1 cellular context compared by ENCODE assay signal in the genomic region with DNA sequence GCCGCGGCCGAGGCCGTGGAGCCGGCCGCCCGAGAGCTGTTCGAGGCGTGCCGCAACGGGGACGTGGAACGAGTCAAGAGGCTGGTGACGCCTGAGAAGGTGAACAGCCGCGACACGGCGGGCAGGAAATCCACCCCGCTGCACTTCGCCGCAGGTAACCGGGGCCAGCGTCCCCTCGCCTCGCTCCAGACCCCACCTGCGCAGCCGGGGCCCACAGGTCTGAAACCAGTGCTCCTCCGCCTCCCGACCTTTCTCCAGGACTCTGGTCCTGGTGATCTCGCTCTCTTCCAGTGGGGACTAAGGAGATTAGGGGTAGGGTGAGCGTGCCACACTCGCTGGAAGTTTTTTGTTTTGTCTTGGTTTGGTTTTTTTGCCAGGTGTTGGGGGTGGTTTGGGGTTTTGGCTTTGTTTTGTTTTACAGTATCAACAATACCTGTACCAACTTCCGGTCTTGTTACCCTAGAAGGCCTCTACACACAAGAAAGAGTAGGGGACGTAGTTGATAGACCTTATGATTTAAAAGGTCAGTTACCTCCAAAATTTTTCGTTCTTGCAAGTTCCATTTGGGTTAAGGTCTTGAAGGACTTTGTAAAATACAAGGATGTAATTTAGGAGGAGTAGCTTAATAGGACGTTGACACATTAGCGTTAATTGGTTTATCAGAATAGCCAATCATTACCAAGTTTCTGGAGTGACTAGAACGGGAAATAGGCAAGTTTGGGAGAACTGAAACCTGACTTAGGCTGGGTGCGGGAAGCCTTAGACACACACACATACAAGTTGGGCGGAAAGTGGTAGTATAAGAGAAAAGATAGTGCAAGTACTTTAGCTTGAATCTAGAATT.
TF ChIP-seq lines count a peak whose summit lies in the region.

No MANE protein-coding gene starts in this region.

TF ChIP-seq in HEK293, 187 proteins besides CTCF, POLR2A, EP300 and RAD21 (continued from another document):
- TF ChIP-seq, protein P1, sequence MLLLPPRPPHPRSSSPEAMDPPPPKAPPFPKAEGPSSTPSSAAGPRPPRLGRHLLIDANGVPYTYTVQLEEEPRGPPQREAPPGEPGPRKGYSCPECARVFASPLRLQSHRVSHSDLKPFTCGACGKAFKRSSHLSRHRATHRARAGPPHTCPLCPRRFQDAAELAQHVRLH (tag by site-specific recombination; IDR thresholded peaks at IDR 0.05): peak; percentile 82; the same call in 1 of the 2 replicates
- TF ChIP-seq ZIC2 (tag by site-specific recombination; IDR thresholded peaks at IDR 0.05) (peak; percentile 67), ZNF2 (tag by site-specific recombination; IDR thresholded peaks at IDR 0.05) (0 out of 2 replicates have a peak, but pooled peaks have one; percentile 52), ZNF394 (tag by site-specific recombination; IDR thresholded peaks at IDR 0.05; ENCODE audit: borderline replicate concordance) (peak; percentile 78), ZNF335 (tag by site-specific recombination; conservative IDR thresholded peaks at IDR 0.05) (peak; percentile 81), ZNF501 (tag by site-specific recombination; IDR thresholded peaks at IDR 0.05) (peak; percentile 27; the same call in 1 of the 2 replicates), ZNF514 (tag by site-specific recombination; IDR thresholded peaks at IDR 0.05) (no peak), PRDM1 (tag by site-specific recombination; IDR thresholded peaks at IDR 0.05) (peak; percentile 61), ZNF747 (tag by site-specific recombination; IDR thresholded peaks at IDR 0.05) (no peak), ZNF660 (tag by site-specific recombination; IDR thresholded peaks at IDR 0.05) (0 out of 2 replicates have a peak, but pooled peaks have one; percentile 13), KLF8 (tag by site-specific recombination; IDR thresholded peaks at IDR 0.05) (0 out of 2 replicates have a peak, but pooled peaks have one; percentile 18), ZBTB17 (tag by site-specific recombination; IDR thresholded peaks at IDR 0.05) (peak; percentile 62; the same call in 1 of the 2 replicates), ZNF561 (tag by site-specific recombination; IDR thresholded peaks at IDR 0.05; ENCODE audit: borderline replicate concordance) (0 out of 2 replicates have a peak, but pooled peaks have one; percentile 11), REPIN1 (tag by site-specific recombination; IDR thresholded peaks at IDR 0.05; ENCODE audit: low read depth) (0 out of 2 replicates have a peak, but pooled peaks have one; percentile 45), ZEB2 (tag by site-specific recombination; IDR thresholded peaks at IDR 0.05) (peak; percentile 43; the same call in 1 of the 2 replicates), SP7 (tag by site-specific recombination; IDR thresholded peaks at IDR 0.05) (peak; percentile 33; the same call in 1 of the 2 replicates), ZFP69B (tag by site-specific recombination; IDR thresholded peaks at IDR 0.05) (peak; percentile 98), ZNF341 (tag by site-specific recombination; IDR thresholded peaks at IDR 0.05; ENCODE audit: low read depth) (peak; percentile 32; the same call in 1 of the 2 replicates), ZNF623 (tag by site-specific recombination; IDR thresholded peaks at IDR 0.05) (no peak), ZNF830 (tag by site-specific recombination; IDR thresholded peaks at IDR 0.05; ENCODE audit: low read depth) (no peak), ZNF600 (tag by site-specific recombination; IDR thresholded peaks at IDR 0.05) (peak; percentile 76), ZSCAN30 (tag by site-specific recombination; IDR thresholded peaks at IDR 0.05) (no peak), ZNF701 (tag by site-specific recombination; IDR thresholded peaks at IDR 0.05) (no peak), MYNN (tag by site-specific recombination; IDR thresholded peaks at IDR 0.05; ENCODE audit: borderline replicate concordance) (no peak), SCRT2 (tag by site-specific recombination; IDR thresholded peaks at IDR 0.05) (peak; percentile 74)
- TF ChIP-seq, protein P2, sequence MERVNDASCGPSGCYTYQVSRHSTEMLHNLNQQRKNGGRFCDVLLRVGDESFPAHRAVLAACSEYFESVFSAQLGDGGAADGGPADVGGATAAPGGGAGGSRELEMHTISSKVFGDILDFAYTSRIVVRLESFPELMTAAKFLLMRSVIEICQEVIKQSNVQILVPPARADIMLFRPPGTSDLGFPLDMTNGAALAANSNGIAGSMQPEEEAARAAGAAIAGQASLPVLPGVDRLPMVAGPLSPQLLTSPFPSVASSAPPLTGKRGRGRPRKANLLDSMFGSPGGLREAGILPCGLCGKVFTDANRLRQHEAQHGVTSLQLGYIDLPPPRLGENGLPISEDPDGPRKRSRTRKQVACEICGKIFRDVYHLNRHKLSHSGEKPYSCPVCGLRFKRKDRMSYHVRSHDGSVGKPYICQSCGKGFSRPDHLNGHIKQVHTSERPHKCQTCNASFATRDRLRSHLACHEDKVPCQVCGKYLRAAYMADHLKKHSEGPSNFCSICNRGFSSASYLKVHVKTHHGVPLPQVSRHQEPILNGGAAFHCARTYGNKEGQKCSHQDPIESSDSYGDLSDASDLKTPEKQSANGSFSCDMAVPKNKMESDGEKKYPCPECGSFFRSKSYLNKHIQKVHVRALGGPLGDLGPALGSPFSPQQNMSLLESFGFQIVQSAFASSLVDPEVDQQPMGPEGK (tag by site-specific recombination; IDR thresholded peaks at IDR 0.05): peak; percentile 29; the same call in 1 of the 2 replicates
- TF ChIP-seq, protein P3, sequence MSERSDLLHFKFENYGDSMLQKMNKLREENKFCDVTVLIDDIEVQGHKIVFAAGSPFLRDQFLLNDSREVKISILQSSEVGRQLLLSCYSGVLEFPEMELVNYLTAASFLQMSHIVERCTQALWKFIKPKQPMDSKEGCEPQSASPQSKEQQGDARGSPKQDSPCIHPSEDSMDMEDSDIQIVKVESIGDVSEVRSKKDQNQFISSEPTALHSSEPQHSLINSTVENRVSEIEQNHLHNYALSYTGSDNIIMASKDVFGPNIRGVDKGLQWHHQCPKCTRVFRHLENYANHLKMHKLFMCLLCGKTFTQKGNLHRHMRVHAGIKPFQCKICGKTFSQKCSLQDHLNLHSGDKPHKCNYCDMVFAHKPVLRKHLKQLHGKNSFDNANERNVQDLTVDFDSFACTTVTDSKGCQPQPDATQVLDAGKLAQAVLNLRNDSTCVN (tag by site-specific recombination; optimal IDR thresholded peaks at IDR 0.05): peak; percentile 61
- TF ChIP-seq, protein P4, sequence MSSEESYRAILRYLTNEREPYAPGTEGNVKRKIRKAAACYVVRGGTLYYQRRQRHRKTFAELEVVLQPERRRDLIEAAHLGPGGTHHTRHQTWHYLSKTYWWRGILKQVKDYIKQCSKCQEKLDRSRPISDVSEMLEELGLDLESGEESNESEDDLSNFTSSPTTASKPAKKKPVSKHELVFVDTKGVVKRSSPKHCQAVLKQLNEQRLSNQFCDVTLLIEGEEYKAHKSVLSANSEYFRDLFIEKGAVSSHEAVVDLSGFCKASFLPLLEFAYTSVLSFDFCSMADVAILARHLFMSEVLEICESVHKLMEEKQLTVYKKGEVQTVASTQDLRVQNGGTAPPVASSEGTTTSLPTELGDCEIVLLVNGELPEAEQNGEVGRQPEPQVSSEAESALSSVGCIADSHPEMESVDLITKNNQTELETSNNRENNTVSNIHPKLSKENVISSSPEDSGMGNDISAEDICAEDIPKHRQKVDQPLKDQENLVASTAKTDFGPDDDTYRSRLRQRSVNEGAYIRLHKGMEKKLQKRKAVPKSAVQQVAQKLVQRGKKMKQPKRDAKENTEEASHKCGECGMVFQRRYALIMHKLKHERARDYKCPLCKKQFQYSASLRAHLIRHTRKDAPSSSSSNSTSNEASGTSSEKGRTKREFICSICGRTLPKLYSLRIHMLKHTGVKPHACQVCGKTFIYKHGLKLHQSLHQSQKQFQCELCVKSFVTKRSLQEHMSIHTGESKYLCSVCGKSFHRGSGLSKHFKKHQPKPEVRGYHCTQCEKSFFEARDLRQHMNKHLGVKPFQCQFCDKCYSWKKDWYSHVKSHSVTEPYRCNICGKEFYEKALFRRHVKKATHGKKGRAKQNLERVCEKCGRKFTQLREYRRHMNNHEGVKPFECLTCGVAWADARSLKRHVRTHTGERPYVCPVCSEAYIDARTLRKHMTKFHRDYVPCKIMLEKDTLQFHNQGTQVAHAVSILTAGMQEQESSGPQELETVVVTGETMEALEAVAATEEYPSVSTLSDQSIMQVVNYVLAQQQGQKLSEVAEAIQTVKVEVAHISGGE (tag by site-specific recombination; conservative IDR thresholded peaks at IDR 0.05; ENCODE audit: low read depth): peak; percentile 60
- TF ChIP-seq, protein P5, sequence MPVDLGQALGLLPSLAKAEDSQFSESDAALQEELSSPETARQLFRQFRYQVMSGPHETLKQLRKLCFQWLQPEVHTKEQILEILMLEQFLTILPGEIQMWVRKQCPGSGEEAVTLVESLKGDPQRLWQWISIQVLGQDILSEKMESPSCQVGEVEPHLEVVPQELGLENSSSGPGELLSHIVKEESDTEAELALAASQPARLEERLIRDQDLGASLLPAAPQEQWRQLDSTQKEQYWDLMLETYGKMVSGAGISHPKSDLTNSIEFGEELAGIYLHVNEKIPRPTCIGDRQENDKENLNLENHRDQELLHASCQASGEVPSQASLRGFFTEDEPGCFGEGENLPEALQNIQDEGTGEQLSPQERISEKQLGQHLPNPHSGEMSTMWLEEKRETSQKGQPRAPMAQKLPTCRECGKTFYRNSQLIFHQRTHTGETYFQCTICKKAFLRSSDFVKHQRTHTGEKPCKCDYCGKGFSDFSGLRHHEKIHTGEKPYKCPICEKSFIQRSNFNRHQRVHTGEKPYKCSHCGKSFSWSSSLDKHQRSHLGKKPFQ (tag by site-specific recombination; IDR thresholded peaks at IDR 0.05): no peak
- TF ChIP-seq, protein P6, sequence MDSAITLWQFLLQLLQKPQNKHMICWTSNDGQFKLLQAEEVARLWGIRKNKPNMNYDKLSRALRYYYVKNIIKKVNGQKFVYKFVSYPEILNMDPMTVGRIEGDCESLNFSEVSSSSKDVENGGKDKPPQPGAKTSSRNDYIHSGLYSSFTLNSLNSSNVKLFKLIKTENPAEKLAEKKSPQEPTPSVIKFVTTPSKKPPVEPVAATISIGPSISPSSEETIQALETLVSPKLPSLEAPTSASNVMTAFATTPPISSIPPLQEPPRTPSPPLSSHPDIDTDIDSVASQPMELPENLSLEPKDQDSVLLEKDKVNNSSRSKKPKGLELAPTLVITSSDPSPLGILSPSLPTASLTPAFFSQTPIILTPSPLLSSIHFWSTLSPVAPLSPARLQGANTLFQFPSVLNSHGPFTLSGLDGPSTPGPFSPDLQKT (IDR thresholded peaks at IDR 0.05; ENCODE audit: borderline replicate concordance, low read depth, low read length): no peak
- TF ChIP-seq, protein P7, sequence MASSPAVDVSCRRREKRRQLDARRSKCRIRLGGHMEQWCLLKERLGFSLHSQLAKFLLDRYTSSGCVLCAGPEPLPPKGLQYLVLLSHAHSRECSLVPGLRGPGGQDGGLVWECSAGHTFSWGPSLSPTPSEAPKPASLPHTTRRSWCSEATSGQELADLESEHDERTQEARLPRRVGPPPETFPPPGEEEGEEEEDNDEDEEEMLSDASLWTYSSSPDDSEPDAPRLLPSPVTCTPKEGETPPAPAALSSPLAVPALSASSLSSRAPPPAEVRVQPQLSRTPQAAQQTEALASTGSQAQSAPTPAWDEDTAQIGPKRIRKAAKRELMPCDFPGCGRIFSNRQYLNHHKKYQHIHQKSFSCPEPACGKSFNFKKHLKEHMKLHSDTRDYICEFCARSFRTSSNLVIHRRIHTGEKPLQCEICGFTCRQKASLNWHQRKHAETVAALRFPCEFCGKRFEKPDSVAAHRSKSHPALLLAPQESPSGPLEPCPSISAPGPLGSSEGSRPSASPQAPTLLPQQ (tag by site-specific recombination; IDR thresholded peaks at IDR 0.05): peak; percentile 98
